ENCODE assay signal across 8 cellular contexts in genomic region chr16:58198022-58198683, GRCh38. TPM values are rescaled to one million over a fixed set of nuclear protein-coding genes. Genes with fewer than 3 reads are reported as not detected.
DNase-seq lines count a peak whose midpoint lies in the region; FAIRE-seq and TF ChIP-seq lines count a peak whose summit lies in the region.

TSS of gene CSNK2A2 (minus strand) at chr16:58198106. CDS start at chr16:58197736, 370 bp downstream.

- H4K20me1 ChIP-seq in astrocyte (ENCODE audit: insufficient read depth, low read length): peaks cover 38% of the 10 kb centered on the region

- peaks cover 5% of the 10 kb centered on the region for H3K27me3 ChIP-seq in astrocyte (ENCODE audit: insufficient read depth, low read length)

- peak; percentile 85 for DNase-seq in GM12865 (ENCODE audit: low read depth)
- DNase-seq in HFF-Myc (ENCODE audit: extremely low read depth, low read depth): peak; percentile 6
- peak; percentile 69 for DNase-seq in NAMALWA (ENCODE audit: low spot score)
- DNase-seq in T-helper 22 cell (ENCODE audit: low read depth): peak; percentile 65
- DNase-seq in astrocyte (ENCODE audit: low read depth): peak; percentile 31
- peak; percentile 86 for DNase-seq in hepatic stellate cell (ENCODE audit: low spot score)
- DNase-seq in retinal pigment epithelial cell (ENCODE audit: low read depth): no peak
- DNase-seq in DMS79 treated with DMSO at 0.1 percent for 48 hours (lab: John Stamatoyannopoulos, UW): no peak

- H3K4me3 ChIP-seq in GM12865 (ENCODE audit: low read depth, low read length) (peak within 1 kb of the TSS; percentile 99), HFF-Myc (replicated peaks; ENCODE audit: low read depth, low read length) (peak within 1 kb of the TSS; percentile 91), astrocyte (ENCODE audit: insufficient read depth, low read depth, low read length) (peak within 1 kb of the TSS; percentile 72), retinal pigment epithelial cell (ENCODE audit: low read length) (peak within 1 kb of the TSS; percentile 82)

- peak within 1 kb of the TSS; percentile 77 for H3K9ac ChIP-seq in astrocyte (ENCODE audit: low read length)

- peak within 1 kb of the TSS; percentile 98 for H3K4me2 ChIP-seq in astrocyte (ENCODE audit: low read length)

- H3K4me1 Mint-ChIP-seq in astrocyte (ENCODE audit: low read depth, unreplicated experiment): peaks cover 5% of the 10 kb centered on the region

- H3K4me1 ChIP-seq in astrocyte (ENCODE audit: insufficient read depth, low read length): peaks cover 4% of the 10 kb centered on the region

- TF ChIP-seq CTCF in GM12865 (IDR thresholded peaks at IDR 0.05; ENCODE audit: insufficient read depth, low read depth, low read length, missing control alignments) (peak; percentile 57), HFF-Myc (IDR thresholded peaks at IDR 0.05; ENCODE audit: low read depth, low read length, missing control alignments) (peak; percentile 17), astrocyte (IDR thresholded peaks at IDR 0.05; ENCODE audit: insufficient read depth, low read depth, low read length) (no peak), retinal pigment epithelial cell (conservative IDR thresholded peaks at IDR 0.05; ENCODE audit: low read depth, low read length) (peak; percentile 33)

- peaks cover 20% of the 10 kb centered on the region for H3K27me3 Mint-ChIP-seq in astrocyte (ENCODE audit: low read depth, unreplicated experiment)

- H3K36me3 Mint-ChIP-seq in astrocyte (ENCODE audit: low read depth, unreplicated experiment): peaks cover 2% of the 10 kb centered on the region

- peak within 1 kb of the TSS; percentile 95 for H3K4me3 Mint-ChIP-seq in astrocyte (ENCODE audit: unreplicated experiment)

- no peak within 1 kb of the TSS for H3K27ac ChIP-seq in astrocyte (ENCODE audit: low read depth, low read length)

- H3K9me3 Mint-ChIP-seq in astrocyte (ENCODE audit: unreplicated experiment): no peaks in the 10 kb centered on the region

- peak within 1 kb of the TSS; percentile 82 for H3K27ac Mint-ChIP-seq in astrocyte (ENCODE audit: unreplicated experiment)

- H2AFZ ChIP-seq in astrocyte (ENCODE audit: low read depth, low read length): peak within 1 kb of the TSS; percentile 96

- peaks cover 42% of the 10 kb centered on the region for H3K79me2 ChIP-seq in astrocyte (ENCODE audit: insufficient read depth, low read length)

- H3K9me3 ChIP-seq in astrocyte (ENCODE audit: insufficient read depth, low read depth, low read length): no peaks in the 10 kb centered on the region

- H3K36me3 ChIP-seq in astrocyte (ENCODE audit: insufficient read depth, low read length): peaks cover 20% of the 10 kb centered on the region

- FAIRE-seq in astrocyte (lab: Jason Lieb, UNC): no peak

RNA-seq across cellular contexts. Expression of gene CSNK2A2, which starts in this region (rescaled TPM):
- 87.7 and 96.2 TPM in 2 replicates for total RNA-seq in astrocyte

Comparison
In these comparisons a context has a peak if more than half of its experiments do, and no peak if none do; other contexts are left out.
1. DNase-seq: peak in GM12865 (single experiment), HFF-Myc (single experiment), NAMALWA (single experiment), T-helper 22 cell (single experiment), astrocyte (single experiment) and hepatic stellate cell (single experiment); none in retinal pigment epithelial cell (single experiment) and DMS79 treated with DMSO at 0.1 percent for 48 hours (single experiment).
2. Peak in every context shown above with its lines, with median percentiles within 50 percentile points of each other: H3K4me3 ChIP-seq.